1 cellular context compared by ENCODE assay signal in the genomic region with DNA sequence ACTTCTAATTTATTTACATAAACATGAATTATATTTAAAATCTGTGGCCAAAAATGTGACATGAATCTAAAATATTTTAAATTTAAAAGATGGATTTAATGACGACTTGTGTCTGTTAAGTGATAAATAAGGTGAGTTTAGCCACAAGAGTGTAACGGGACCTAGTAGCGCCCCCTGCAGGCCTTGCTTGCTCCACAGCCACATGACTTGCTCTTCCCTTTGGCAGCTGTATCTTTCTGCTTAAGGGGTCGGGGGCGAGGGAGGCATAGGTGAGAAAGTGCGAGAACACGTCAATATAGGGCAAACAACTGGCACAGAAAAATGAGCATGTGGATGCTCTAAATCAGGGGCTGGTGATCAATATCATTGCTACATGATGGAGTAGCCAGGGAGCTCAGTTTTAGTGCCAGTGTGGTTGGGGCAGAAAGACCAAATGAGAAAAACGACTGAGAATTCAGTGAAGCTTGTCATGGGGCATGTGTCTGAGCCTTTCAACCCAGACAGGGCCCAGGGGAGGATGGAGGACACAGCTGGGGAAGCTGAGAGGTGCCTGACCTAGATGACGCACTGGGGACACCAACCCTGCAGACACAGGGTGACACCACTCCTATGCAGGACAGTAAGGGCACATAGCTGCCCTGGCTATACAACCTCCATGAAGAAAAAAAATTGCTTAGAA.
TF ChIP-seq lines count a peak whose summit lies in the region.

No MANE protein-coding gene starts in this region.

TF ChIP-seq in K562, 482 proteins besides CTCF, POLR2A, EP300 and RAD21 (continued from another document):
- TF ChIP-seq, protein P1, sequence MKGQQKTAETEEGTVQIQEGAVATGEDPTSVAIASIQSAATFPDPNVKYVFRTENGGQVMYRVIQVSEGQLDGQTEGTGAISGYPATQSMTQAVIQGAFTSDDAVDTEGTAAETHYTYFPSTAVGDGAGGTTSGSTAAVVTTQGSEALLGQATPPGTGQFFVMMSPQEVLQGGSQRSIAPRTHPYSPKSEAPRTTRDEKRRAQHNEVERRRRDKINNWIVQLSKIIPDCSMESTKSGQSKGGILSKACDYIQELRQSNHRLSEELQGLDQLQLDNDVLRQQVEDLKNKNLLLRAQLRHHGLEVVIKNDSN (CRISPR knock-in tag; IDR thresholded peaks at IDR 0.05): 0 out of 2 replicates have a peak, but pooled peaks have one; percentile 25
- peak; percentile 17; the same call in 1 of the 2 replicates for TF ChIP-seq KLF16 (IDR thresholded peaks at IDR 0.05)
- TF ChIP-seq SMARCA5 (IDR thresholded peaks at IDR 0.05): no peak
- TF ChIP-seq JUND (IDR thresholded peaks at IDR 0.05; ENCODE audit: borderline replicate concordance, low read depth, low read length): peak; percentile 24; the same call in 1 of the 2 replicates
- TF ChIP-seq JUND (tag; IDR thresholded peaks at IDR 0.05; ENCODE audit: borderline replicate concordance, low read depth, low read length): no peak; the same call in 2 of the 3 replicates
- peak; percentile 26; the same call in 1 of the 2 replicates for TF ChIP-seq USF2 (CRISPR knock-in tag; IDR thresholded peaks at IDR 0.05)
